In genomic region chr22:31998784-31999435, GRCh38 we compare ENCODE assay signal across 2 cellular contexts.
TF ChIP-seq lines count a peak whose summit lies in the region.

No MANE protein-coding gene starts in this region.

TF ChIP-seq in A549, 52 proteins besides CTCF, POLR2A, EP300 and RAD21:
- TF ChIP-seq JUN (IDR thresholded peaks at IDR 0.05) (no peak), MAFK (IDR thresholded peaks at IDR 0.05; ENCODE audit: partially characterized antibody) (peak; percentile 26), RFX5 (IDR thresholded peaks at IDR 0.05) (no peak), MAX (IDR thresholded peaks at IDR 0.05) (no peak), PHF8 (IDR thresholded peaks at IDR 0.05; ENCODE audit: borderline replicate concordance, low read depth) (no peak)

TF ChIP-seq in K562, 482 proteins besides CTCF, POLR2A, EP300 and RAD21:
- no peak for TF ChIP-seq ATF1 (CRISPR knock-in tag; IDR thresholded peaks at IDR 0.05)
- TF ChIP-seq ATF1 (tag; IDR thresholded peaks at IDR 0.05) = no peak
- TF ChIP-seq RAD51 (IDR thresholded peaks at IDR 0.05; ENCODE audit: borderline replicate concordance, low read depth) = no peak
- TF ChIP-seq ZNF12 (CRISPR knock-in tag; IDR thresholded peaks at IDR 0.05) = no peak
- TF ChIP-seq ZNF316 (IDR thresholded peaks at IDR 0.05) = peak; percentile 35; the same call in 1 of the 2 replicates
- peak; percentile 17; the same call in 1 of the 2 replicates for TF ChIP-seq C11orf30 (IDR thresholded peaks at IDR 0.05; ENCODE audit: low read depth)
- TF ChIP-seq SNRNP70 (optimal IDR thresholded peaks at IDR 0.05; ENCODE audit: low read depth, low read length) = no peak
